ENCODE assay signal across 20 cellular contexts in the genomic region with DNA sequence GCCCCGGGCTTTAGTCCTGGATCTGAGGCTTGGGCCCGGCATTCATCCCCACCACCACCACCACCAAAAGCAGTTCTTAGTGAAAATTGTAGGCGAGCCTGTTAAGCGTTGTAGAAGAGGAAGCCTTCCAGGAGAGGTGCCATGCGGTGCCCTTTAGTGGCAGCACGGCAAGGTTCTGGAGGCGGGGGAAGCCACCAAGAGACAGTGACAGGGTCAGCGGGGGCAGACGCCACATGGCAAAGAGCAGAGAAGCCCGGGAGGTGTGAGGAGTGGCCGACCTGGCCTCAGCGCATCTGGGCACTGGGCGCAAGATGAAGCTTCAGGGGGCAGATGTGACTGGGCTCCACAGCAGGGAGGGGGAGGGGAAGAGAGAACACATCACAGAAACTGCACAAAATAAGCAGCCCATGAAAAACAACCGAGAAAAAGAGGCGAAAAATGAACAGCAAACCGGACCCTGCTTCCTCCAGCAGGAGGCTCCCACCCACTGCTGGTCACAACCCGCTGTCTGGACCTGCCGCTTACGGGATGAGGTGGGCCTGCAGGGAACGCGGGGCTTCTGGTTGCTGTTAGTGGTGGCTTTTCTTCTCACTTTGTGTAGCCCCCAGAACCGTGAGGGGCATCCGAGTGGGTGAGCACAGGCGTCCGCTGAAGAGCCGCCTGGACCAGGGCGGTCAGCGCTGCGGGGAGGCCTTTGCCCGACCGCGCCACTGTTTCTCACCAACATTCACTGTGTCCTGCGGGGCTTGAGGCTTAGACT. TPM values are rescaled to one million over a fixed set of nuclear protein-coding genes. Genes with fewer than 3 reads are reported as not detected.
DNase-seq lines count a peak whose midpoint lies in the region; ATAC-seq, FAIRE-seq and TF ChIP-seq lines count a peak whose summit lies in the region.
"Had no signal": no experiment of that assay in that cellular context is flagged by ENCODE, and none has a peak within 500 bp of the region (broad histone marks: within the 10 kb centered on the region; RNA-seq: fewer than 3 reads in every experiment).

No MANE protein-coding gene starts in this region.

- peaks cover 17% of the 10 kb centered on the region for H3K4me1 Mint-ChIP-seq in neural progenitor cell
- H3K4me1 Mint-ChIP-seq in activated CD4-positive, alpha-beta T cell treated with anti-CD3 and anti-CD28 coated beads for 36 hours, result no peaks in the 10 kb centered on the region

- H3K27me3 Mint-ChIP-seq in neural progenitor cell (ENCODE audit: insufficient read depth, low read depth), result peaks cover 2% of the 10 kb centered on the region
- H3K27me3 Mint-ChIP-seq in activated CD4-positive, alpha-beta T cell treated with anti-CD3 and anti-CD28 coated beads for 36 hours, result no peaks in the 10 kb centered on the region

- H4K20me1 ChIP-seq in neural progenitor cell (ENCODE audit: low read depth), result peaks cover 13% of the 10 kb centered on the region

- no peaks in the 10 kb centered on the region for H3K79me2 ChIP-seq in neural progenitor cell (ENCODE audit: low read depth)

- no peaks in the 10 kb centered on the region for H3K9me3 ChIP-seq in BE2C
- no peaks in the 10 kb centered on the region for H3K9me3 ChIP-seq in neural progenitor cell (ENCODE audit: low read depth)
- H3K9me3 ChIP-seq: adrenal gland, HAP-1, tibial nerve had no signal

- POLR2A ChIA-PET in activated CD4-positive, alpha-beta T cell treated with anti-CD3 and anti-CD28 coated beads for 36 hours (lab: Charles Lee), result no interaction called here

- DNase-seq in BE2C, result no peak
- DNase-seq in HTR-8/SVneo (ENCODE audit: insufficient read length, low spot score), result no peak
- DNase-seq in choroid plexus epithelial cell (ENCODE audit: low read depth), result peak; percentile 12
- peak; percentile 22 for DNase-seq in neural progenitor cell (ENCODE audit: low spot score)
- no peak for DNase-seq in omental fat pad (ENCODE audit: low spot score)
- DNase-seq in D341Med (ENCODE audit: low spot score), result no peak
- DNase-seq in activated CD4-positive, alpha-beta T cell treated with anti-CD3 and anti-CD28 coated beads for 36 hours, result no peak
- DNase-seq: activated CD4-positive, alpha-beta T cell treated with anti-CD3 and anti-CD28 coated beads, Interleukin-2, amount 50 U/mL, for 4 hours; adrenal gland; kidney glomerular epithelial cell; NCI-H1048; NK-92 treated with Interleukin-12 subunit alpha and Interleukin-12 subunit beta, amount 100 ng/mL, for 24 hours; SHP77 treated with DMSO at 0.1 percent for 48 hours; stimulated activated CD4-positive, alpha-beta T cell treated with anti-CD3 and anti-CD28 coated beads, Interleukin-2, amount 100 ng/mL, for 24 hours; T1000 had no signal

- intact Hi-C loops in activated CD4-positive, alpha-beta T cell treated with anti-CD3 and anti-CD28 coated beads for 36 hours (cut with DNase I, micrococcal nuclease), result no loop called here

- FAIRE-seq in HTR-8/SVneo (lab: Jason Lieb, UNC), result peak; percentile 46
- FAIRE-seq: colon had no signal

- H3K27ac Mint-ChIP-seq in neural progenitor cell, result no peak overlapping the region
- no peak overlapping the region for H3K27ac Mint-ChIP-seq in activated CD4-positive, alpha-beta T cell treated with anti-CD3 and anti-CD28 coated beads for 36 hours

- H2AFZ ChIP-seq in neural progenitor cell (replicated peaks), result no peak overlapping the region

- no peak overlapping the region for H3K4me3 ChIP-seq in BE2C (ENCODE audit: low read depth, low read length)
- H3K4me3 ChIP-seq in choroid plexus epithelial cell (ENCODE audit: low read depth, low read length), result no peak overlapping the region
- H3K4me3 ChIP-seq in neural progenitor cell, result no peak overlapping the region
- H3K4me3 ChIP-seq: adrenal gland, HAP-1, tibial nerve had no signal

- H3K27me3 ChIP-seq in BE2C, result no peaks in the 10 kb centered on the region
- H3K27me3 ChIP-seq in neural progenitor cell, result no peaks in the 10 kb centered on the region
- H3K27me3 ChIP-seq: adrenal gland had no signal

- H3K36me3 Mint-ChIP-seq in neural progenitor cell, result no peaks in the 10 kb centered on the region
- no peaks in the 10 kb centered on the region for H3K36me3 Mint-ChIP-seq in activated CD4-positive, alpha-beta T cell treated with anti-CD3 and anti-CD28 coated beads for 36 hours (ENCODE audit: low read depth)

- no peak overlapping the region for H3K27ac ChIP-seq in neural progenitor cell
- H3K27ac ChIP-seq: adrenal gland, epithelial cell of prostate, tibial nerve had no signal

- H3K4me1 ChIP-seq in BE2C, result no peaks in the 10 kb centered on the region
- H3K4me1 ChIP-seq in neural progenitor cell, result peaks cover 8% of the 10 kb centered on the region
- H3K4me1 ChIP-seq: adrenal gland, HAP-1, tibial nerve had no signal

- CTCF ChIA-PET in activated CD4-positive, alpha-beta T cell treated with anti-CD3 and anti-CD28 coated beads for 36 hours (lab: Charles Lee), result interaction anchor here (0.6 kb wide), 1 partner anchor 978 kb away, joined by 3 read pairs; no protein-coding TSS in a partner anchor

- no peak for ATAC-seq in omental fat pad (ENCODE audit: low FRiP score)
- ATAC-seq in activated CD4-positive, alpha-beta T cell treated with anti-CD3 and anti-CD28 coated beads for 36 hours, result no peak
- no peak for ATAC-seq in HG02642 (IDR thresholded peaks at IDR 0.05; ENCODE audit: poor library complexity, unreplicated experiment)

- H3K4me2 ChIP-seq in neural progenitor cell, result no peak overlapping the region

- no peaks in the 10 kb centered on the region for H3F3A ChIP-seq in neural progenitor cell (ENCODE audit: low read depth)

- TF ChIP-seq CTCF in BE2C (IDR thresholded peaks at IDR 0.05; ENCODE audit: low read depth, low read length), result peak; percentile 20; the same call in 1 of the 2 replicates
- peak; percentile 37 for TF ChIP-seq CTCF in choroid plexus epithelial cell (conservative IDR thresholded peaks at IDR 0.05; ENCODE audit: low read depth, low read length)
- TF ChIP-seq CTCF in neural progenitor cell (IDR thresholded peaks at IDR 0.05), result peak; percentile 23
- no peak for TF ChIP-seq CTCF in omental fat pad (IDR thresholded peaks at IDR 0.05)

- H3K9ac ChIP-seq in neural progenitor cell, result no peak overlapping the region

- no peak overlapping the region for H3K4me3 Mint-ChIP-seq in neural progenitor cell
- no peak overlapping the region for H3K4me3 Mint-ChIP-seq in activated CD4-positive, alpha-beta T cell treated with anti-CD3 and anti-CD28 coated beads for 36 hours

- H3K9me3 Mint-ChIP-seq in neural progenitor cell, result no peaks in the 10 kb centered on the region
- no peaks in the 10 kb centered on the region for H3K9me3 Mint-ChIP-seq in activated CD4-positive, alpha-beta T cell treated with anti-CD3 and anti-CD28 coated beads for 36 hours (ENCODE audit: low read depth)

- H3K36me3 ChIP-seq in BE2C (no peaks in the 10 kb centered on the region), neural progenitor cell (no peaks in the 10 kb centered on the region)
- H3K36me3 ChIP-seq: adrenal gland, HAP-1 had no signal

RNA-seq across cellular contexts. Expression of gene LRRC14B, which starts 4.3 kb away (rescaled TPM):
- polyA plus RNA-seq in BE2C (2012; ENCODE audit: insufficient read depth, insufficient read length, low read depth), result not detected
- not detected in 2 replicates for total RNA-seq in neural progenitor cell (ENCODE audit: low replicate concordance)
- total RNA-seq in omental fat pad, result not detected
- under 1 TPM in 1 of 2 experiments, not detected in 1; 0.11 TPM for total RNA-seq in activated CD4-positive, alpha-beta T cell treated with anti-CD3 and anti-CD28 coated beads for 36 hours
- total RNA-seq: adrenal gland, tibial nerve had no signal
- polyA plus RNA-seq: adrenal gland had no signal

RNA-seq across cellular contexts. Expression of gene CCDC127, which starts 22.4 kb away (rescaled TPM):
- 9.0 TPM for polyA plus RNA-seq in BE2C (2012; ENCODE audit: insufficient read depth, insufficient read length, low read depth)
- total RNA-seq in neural progenitor cell (ENCODE audit: low replicate concordance) (7.0 TPM in 2 replicates), omental fat pad (10 to 100 TPM in 1 of 4 donors, 1 to 10 TPM in 3; 4.7 to 10.6 (median 5.5) TPM)
- 1 to 10 TPM; 6.0 to 7.0 TPM for total RNA-seq in activated CD4-positive, alpha-beta T cell treated with anti-CD3 and anti-CD28 coated beads for 36 hours

RNA-seq across cellular contexts. Expression of gene SDHA, which starts 22.5 kb away (rescaled TPM):
- polyA plus RNA-seq in BE2C (2012; ENCODE audit: insufficient read depth, insufficient read length, low read depth), result 143 TPM
- total RNA-seq in neural progenitor cell (ENCODE audit: low replicate concordance) (47.1 and 48.5 TPM in 2 replicates), omental fat pad (10 to 100 TPM; 76.5 to 92.8 (median 83.0) TPM)
- total RNA-seq in activated CD4-positive, alpha-beta T cell treated with anti-CD3 and anti-CD28 coated beads for 36 hours, result 100 to 1,000 TPM; 104 to 121 TPM

Comparison
In these comparisons a context has a peak if more than half of its experiments do, and no peak if none do; other contexts are left out.
1. DNase-seq: peak in choroid plexus epithelial cell (single experiment) and neural progenitor cell (single experiment); none in BE2C (single experiment), HTR-8/SVneo (single experiment), omental fat pad (single experiment), D341Med (single experiment) and activated CD4-positive, alpha-beta T cell treated with anti-CD3 and anti-CD28 coated beads for 36 hours (single experiment).
2. CTCF ChIP-seq: peak in BE2C (single experiment), choroid plexus epithelial cell (single experiment) and neural progenitor cell (single experiment); none in omental fat pad (0 of 3).